Comparison of ENCODE assay signal across 31 cellular contexts in the genomic region with DNA sequence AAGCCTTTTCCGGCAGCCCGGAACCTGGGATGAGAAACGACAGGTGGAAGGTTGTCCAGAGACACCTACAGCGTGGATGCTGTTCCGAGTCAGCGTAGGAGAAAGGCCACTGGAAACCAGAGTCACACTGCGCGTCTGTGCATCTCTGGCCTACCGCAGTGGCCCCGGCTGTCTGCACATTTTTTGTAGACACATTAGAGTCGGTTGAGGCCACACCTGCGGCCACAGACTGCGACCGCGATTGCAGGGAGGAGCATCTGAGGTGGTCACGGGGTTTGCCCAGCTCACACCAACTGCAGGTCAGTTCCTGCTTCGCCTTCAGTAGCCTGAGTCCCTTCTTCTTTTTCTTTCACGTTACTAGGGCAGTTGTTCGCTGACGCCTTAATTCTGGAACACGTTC. TPM values are rescaled to one million over a fixed set of nuclear protein-coding genes. Genes with fewer than 3 reads are reported as not detected.
DNase-seq lines count a peak whose midpoint lies in the region; ATAC-seq and TF ChIP-seq lines count a peak whose summit lies in the region.
"Had no signal": no experiment of that assay in that cellular context is flagged by ENCODE, and none has a peak within 500 bp of the region (broad histone marks: within the 10 kb centered on the region; RNA-seq: fewer than 3 reads in every experiment).

No MANE protein-coding gene starts in this region.

- POLR2A ChIA-PET in MCF 10A (lab: Yijun Ruan, JAX), result no interaction called here

- H3K27ac ChIP-seq in breast epithelium (no peak overlapping the region), VCaP (peak overlapping the region; percentile 96)
- H3K27ac ChIP-seq: prostate gland, SJSA1 had no signal

- CTCF ChIA-PET in MCF 10A (lab: Yijun Ruan, JAX), result no interaction called here

- no peak for TF ChIP-seq POLR2A in breast epithelium (IDR thresholded peaks at IDR 0.05)

- H3K36me3 ChIP-seq in breast epithelium, result no peaks in the 10 kb centered on the region
- H3K36me3 ChIP-seq: prostate gland had no signal

- H3K4me3 Mint-ChIP-seq in MCF 10A (ENCODE audit: unreplicated experiment), result no peak overlapping the region
- peak overlapping the region; percentile 39 for H3K4me3 Mint-ChIP-seq in memory B cell
- H3K4me3 Mint-ChIP-seq: activated CD8-positive, alpha-beta memory T cell treated with anti-CD3 and anti-CD28 coated beads, Interleukin-2, amount 10 ng/mL, durations not matched to agents 7 days and 5 days; activated naive CD8-positive, alpha-beta T cell treated with anti-CD3 and anti-CD28 coated beads, Interleukin-2, amount 10 ng/mL, durations not matched to agents 7 days and 5 days; activated T-cell treated with anti-CD3 and anti-CD28 coated beads, Interleukin-2, amount 50 U/mL, for 4 hours; CD4-positive, alpha-beta memory T cell had no signal

- H3K4me1 ChIP-seq in breast epithelium, result peaks cover 0 to 18% of the 10 kb centered on the region in 2 donors

- ATAC-seq in memory B cell (ENCODE audit: low read depth), result peak; percentile 20
- ATAC-seq: activated CD8-positive, alpha-beta memory T cell treated with anti-CD3 and anti-CD28 coated beads, Interleukin-2, amount 10 ng/mL, durations not matched to agents 7 days and 5 days; activated T-cell treated with anti-CD3 and anti-CD28 coated beads, Interleukin-2, amount 50 U/mL, for 4 hours; left lobe of liver; sciatic nerve had no signal

- H3K4me1 Mint-ChIP-seq in MCF 10A (ENCODE audit: insufficient read depth, unreplicated experiment) (peaks cover 6% of the 10 kb centered on the region), memory B cell (peaks cover 33% of the 10 kb centered on the region)

- H3K36me3 Mint-ChIP-seq in MCF 10A (ENCODE audit: insufficient read depth, unreplicated experiment), result peaks cover 69% of the 10 kb centered on the region
- peaks cover under 1% of the 10 kb centered on the region for H3K36me3 Mint-ChIP-seq in memory B cell

- H3K9me3 ChIP-seq in breast epithelium, result no peaks in the 10 kb centered on the region
- H3K9me3 ChIP-seq: prostate gland had no signal

- DNase-seq in MCF 10A (ENCODE audit: unreplicated experiment) (no peak), breast epithelium (ENCODE audit: low spot score in 2 of 2) (no peak), memory B cell (ENCODE audit: low spot score in 2 of 2) (no peak), NCI-H128 (lab: John Stamatoyannopoulos, UW; ENCODE audit: unreplicated experiment) (no peak), AML-193 (lab: John Stamatoyannopoulos, UW) (no peak), NCI-H146 treated with DMSO at 0.1 percent for 48 hours (lab: John Stamatoyannopoulos, UW; ENCODE audit: unreplicated experiment) (no peak), NCI-H526 (lab: John Stamatoyannopoulos, UW) (no peak)
- DNase-seq: 8988T; activated CD4-positive, alpha-beta T cell treated with anti-CD3 and anti-CD28 coated beads, Interleukin-2, amount 50 U/mL, for 1 hour; activated CD4-positive, CD25-positive, alpha-beta regulatory T cell; activated CD8-positive, alpha-beta memory T cell treated with anti-CD3 and anti-CD28 coated beads, Interleukin-2, amount 10 ng/mL, durations not matched to agents 7 days and 5 days; activated gamma-delta T cell treated with Interleukin-2 at 50 U/mL for 16 hours; activated naive CD8-positive, alpha-beta T cell treated with anti-CD3 and anti-CD28 coated beads, Interleukin-2, amount 10 ng/mL, durations not matched to agents 7 days and 5 days; activated T-cell treated with anti-CD3 and anti-CD28 coated beads, Interleukin-2, amount 50 U/mL, for 4 hours; aorta; CD4-positive, alpha-beta memory T cell; hypothalamus; mesendoderm; NCI-H1436 treated with DMSO at 0.1 percent for 48 hours; NCI-H446; NCI-H82; nucleus accumbens; RPMI8226; stimulated activated CD4-positive, alpha-beta T cell treated with anti-CD3 and anti-CD28 coated beads, Interleukin-12 subunit alpha, Interleukin-12 subunit beta, amount 100 ng/mL, for 4 hours; stimulated activated CD4-positive, alpha-beta T cell treated with anti-CD3 and anti-CD28 coated beads, Interleukin-4, amount 100 ng/mL, for 24 hours had no signal

- no peaks in the 10 kb centered on the region for H3K27me3 ChIP-seq in breast epithelium
- H3K27me3 ChIP-seq: SJSA1 had no signal

- H3K9me3 Mint-ChIP-seq in MCF 10A (ENCODE audit: unreplicated experiment) (no peaks in the 10 kb centered on the region), memory B cell (no peaks in the 10 kb centered on the region)
- H3K9me3 Mint-ChIP-seq: activated naive CD8-positive, alpha-beta T cell treated with anti-CD3 and anti-CD28 coated beads, Interleukin-2, amount 10 ng/mL, durations not matched to agents 7 days and 5 days; activated T-cell treated with anti-CD3 and anti-CD28 coated beads, Interleukin-2, amount 50 U/mL, for 4 hours; CD4-positive, alpha-beta memory T cell; type B pancreatic cell had no signal

- H3K27me3 Mint-ChIP-seq in MCF 10A (ENCODE audit: insufficient read depth, unreplicated experiment) (no peaks in the 10 kb centered on the region), memory B cell (no peaks in the 10 kb centered on the region)
- H3K27me3 Mint-ChIP-seq: activated CD8-positive, alpha-beta memory T cell treated with anti-CD3 and anti-CD28 coated beads, Interleukin-2, amount 10 ng/mL, durations not matched to agents 7 days and 5 days; activated naive CD8-positive, alpha-beta T cell treated with anti-CD3 and anti-CD28 coated beads, Interleukin-2, amount 10 ng/mL, durations not matched to agents 7 days and 5 days; CD4-positive, alpha-beta memory T cell; type B pancreatic cell had no signal

- no peak overlapping the region for H3K4me3 ChIP-seq in breast epithelium
- H3K4me3 ChIP-seq: prostate gland, SJSA1 had no signal

- BruUV-seq in MCF 10A (replicated peaks; lab: Mats Ljungman, UMichigan), result no TSS peak

- H3K27ac Mint-ChIP-seq in MCF 10A (ENCODE audit: low read depth, unreplicated experiment) (peak overlapping the region; percentile 27), memory B cell (peak overlapping the region; percentile 75)
- H3K27ac Mint-ChIP-seq: activated CD8-positive, alpha-beta memory T cell treated with anti-CD3 and anti-CD28 coated beads, Interleukin-2, amount 10 ng/mL, durations not matched to agents 7 days and 5 days; activated naive CD8-positive, alpha-beta T cell treated with anti-CD3 and anti-CD28 coated beads, Interleukin-2, amount 10 ng/mL, durations not matched to agents 7 days and 5 days had no signal

- intact Hi-C loops in MCF 10A (cut with micrococcal nuclease), result no loop called here
- intact Hi-C loops in breast epithelium (cut with DNase I; ENCODE audit: low total_unique reads), result no loop called here

- no peak for TF ChIP-seq CTCF in MCF 10A (IDR thresholded peaks at IDR 0.05; ENCODE audit: unreplicated experiment)
- no peak for TF ChIP-seq CTCF in breast epithelium (IDR thresholded peaks at IDR 0.05)
- no peak for TF ChIP-seq CTCF in VCaP (conservative IDR thresholded peaks at IDR 0.05)

RNA-seq across cellular contexts. Expression of a gene that starts 52.4 kb away (rescaled TPM):
- total RNA-seq in MCF 10A (2022), result 87.3 and 88.3 TPM in 2 replicates
- total RNA-seq in breast epithelium, result 100 to 1,000 TPM in 1 of 3 donors, 10 to 100 TPM in 2; 74.2 to 118 (median 83.9) TPM
